ENCODE assay signal across 2 cellular contexts in the genomic region with DNA sequence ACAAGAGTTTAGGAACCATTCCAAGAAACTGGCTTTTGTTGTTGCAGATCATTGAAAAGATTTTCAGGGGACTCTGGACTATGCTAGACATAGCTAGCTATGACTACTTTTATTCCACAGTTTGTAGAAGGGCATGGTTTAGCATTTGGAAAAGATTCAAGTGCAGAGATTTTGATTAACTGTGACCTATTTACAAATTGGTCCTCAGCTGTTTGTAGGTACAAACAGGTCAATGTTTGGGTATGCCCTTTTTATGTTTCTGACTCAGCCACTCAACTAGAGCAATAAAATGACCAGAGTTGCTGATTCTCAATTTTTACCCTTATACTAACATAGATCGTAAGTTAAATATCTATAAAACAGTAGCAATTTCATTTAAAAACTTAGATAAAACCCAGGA.
TF ChIP-seq lines count a peak whose summit lies in the region.

No MANE protein-coding gene starts in this region.

TF ChIP-seq in A549, 52 proteins besides CTCF, POLR2A, EP300 and RAD21:
- TF ChIP-seq NFE2L2 (conservative IDR thresholded peaks at IDR 0.05; ENCODE audit: low read length) (no peak), CBX8 (IDR thresholded peaks at IDR 0.05) (no peak), TP53 (CRISPR knock-in tag; IDR thresholded peaks at IDR 0.05) (no peak), CHD4 (IDR thresholded peaks at IDR 0.05; ENCODE audit: borderline replicate concordance) (no peak), CBX2 (IDR thresholded peaks at IDR 0.05; ENCODE audit: borderline replicate concordance, low read depth) (no peak), ZFP36 (IDR thresholded peaks at IDR 0.05; ENCODE audit: borderline replicate concordance, partially characterized antibody) (no peak), GATA3 (IDR thresholded peaks at IDR 0.05; ENCODE audit: borderline replicate concordance) (no peak), NPAS2 (CRISPR knock-in tag; IDR thresholded peaks at IDR 0.05; ENCODE audit: borderline replicate concordance) (no peak), CHD2 (IDR thresholded peaks at IDR 0.05; ENCODE audit: low read length, partially characterized antibody) (no peak), RFX5 (IDR thresholded peaks at IDR 0.05) (no peak), MYC (IDR thresholded peaks at IDR 0.05; ENCODE audit: borderline replicate concordance, low read length) (no peak), KDM1A (IDR thresholded peaks at IDR 0.05; ENCODE audit: low read depth) (no peak), FOSB (CRISPR knock-in tag; IDR thresholded peaks at IDR 0.05) (no peak), RCOR1 (IDR thresholded peaks at IDR 0.05; ENCODE audit: low read depth, low read length) (no peak), EHMT2 (IDR thresholded peaks at IDR 0.05; ENCODE audit: low read depth) (no peak), BHLHE40 (IDR thresholded peaks at IDR 0.05; ENCODE audit: low read depth, low read length) (no peak)
- TF ChIP-seq, protein P1, sequence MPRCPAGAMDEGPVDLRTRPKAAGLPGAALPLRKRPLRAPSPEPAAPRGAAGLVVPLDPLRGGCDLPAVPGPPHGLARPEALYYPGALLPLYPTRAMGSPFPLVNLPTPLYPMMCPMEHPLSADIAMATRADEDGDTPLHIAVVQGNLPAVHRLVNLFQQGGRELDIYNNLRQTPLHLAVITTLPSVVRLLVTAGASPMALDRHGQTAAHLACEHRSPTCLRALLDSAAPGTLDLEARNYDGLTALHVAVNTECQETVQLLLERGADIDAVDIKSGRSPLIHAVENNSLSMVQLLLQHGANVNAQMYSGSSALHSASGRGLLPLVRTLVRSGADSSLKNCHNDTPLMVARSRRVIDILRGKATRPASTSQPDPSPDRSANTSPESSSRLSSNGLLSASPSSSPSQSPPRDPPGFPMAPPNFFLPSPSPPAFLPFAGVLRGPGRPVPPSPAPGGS (IDR thresholded peaks at IDR 0.05) = no peak
- TF ChIP-seq, protein P2, sequence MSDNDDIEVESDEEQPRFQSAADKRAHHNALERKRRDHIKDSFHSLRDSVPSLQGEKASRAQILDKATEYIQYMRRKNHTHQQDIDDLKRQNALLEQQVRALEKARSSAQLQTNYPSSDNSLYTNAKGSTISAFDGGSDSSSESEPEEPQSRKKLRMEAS (IDR thresholded peaks at IDR 0.05) = no peak
- TF ChIP-seq, protein P3, sequence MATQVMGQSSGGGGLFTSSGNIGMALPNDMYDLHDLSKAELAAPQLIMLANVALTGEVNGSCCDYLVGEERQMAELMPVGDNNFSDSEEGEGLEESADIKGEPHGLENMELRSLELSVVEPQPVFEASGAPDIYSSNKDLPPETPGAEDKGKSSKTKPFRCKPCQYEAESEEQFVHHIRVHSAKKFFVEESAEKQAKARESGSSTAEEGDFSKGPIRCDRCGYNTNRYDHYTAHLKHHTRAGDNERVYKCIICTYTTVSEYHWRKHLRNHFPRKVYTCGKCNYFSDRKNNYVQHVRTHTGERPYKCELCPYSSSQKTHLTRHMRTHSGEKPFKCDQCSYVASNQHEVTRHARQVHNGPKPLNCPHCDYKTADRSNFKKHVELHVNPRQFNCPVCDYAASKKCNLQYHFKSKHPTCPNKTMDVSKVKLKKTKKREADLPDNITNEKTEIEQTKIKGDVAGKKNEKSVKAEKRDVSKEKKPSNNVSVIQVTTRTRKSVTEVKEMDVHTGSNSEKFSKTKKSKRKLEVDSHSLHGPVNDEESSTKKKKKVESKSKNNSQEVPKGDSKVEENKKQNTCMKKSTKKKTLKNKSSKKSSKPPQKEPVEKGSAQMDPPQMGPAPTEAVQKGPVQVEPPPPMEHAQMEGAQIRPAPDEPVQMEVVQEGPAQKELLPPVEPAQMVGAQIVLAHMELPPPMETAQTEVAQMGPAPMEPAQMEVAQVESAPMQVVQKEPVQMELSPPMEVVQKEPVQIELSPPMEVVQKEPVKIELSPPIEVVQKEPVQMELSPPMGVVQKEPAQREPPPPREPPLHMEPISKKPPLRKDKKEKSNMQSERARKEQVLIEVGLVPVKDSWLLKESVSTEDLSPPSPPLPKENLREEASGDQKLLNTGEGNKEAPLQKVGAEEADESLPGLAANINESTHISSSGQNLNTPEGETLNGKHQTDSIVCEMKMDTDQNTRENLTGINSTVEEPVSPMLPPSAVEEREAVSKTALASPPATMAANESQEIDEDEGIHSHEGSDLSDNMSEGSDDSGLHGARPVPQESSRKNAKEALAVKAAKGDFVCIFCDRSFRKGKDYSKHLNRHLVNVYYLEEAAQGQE (IDR thresholded peaks at IDR 0.05) = no peak

TF ChIP-seq in IMR-90, 13 proteins besides CTCF, POLR2A, EP300 and RAD21:
- TF ChIP-seq NFE2L2 (IDR thresholded peaks at IDR 0.05; ENCODE audit: low read depth, low read length) = no peak
- TF ChIP-seq BHLHE40 (IDR thresholded peaks at IDR 0.05; ENCODE audit: low read depth, low read length) = no peak
- no peak for TF ChIP-seq MAFK (IDR thresholded peaks at IDR 0.05; ENCODE audit: low read depth, low read length)
- TF ChIP-seq, protein P4, sequence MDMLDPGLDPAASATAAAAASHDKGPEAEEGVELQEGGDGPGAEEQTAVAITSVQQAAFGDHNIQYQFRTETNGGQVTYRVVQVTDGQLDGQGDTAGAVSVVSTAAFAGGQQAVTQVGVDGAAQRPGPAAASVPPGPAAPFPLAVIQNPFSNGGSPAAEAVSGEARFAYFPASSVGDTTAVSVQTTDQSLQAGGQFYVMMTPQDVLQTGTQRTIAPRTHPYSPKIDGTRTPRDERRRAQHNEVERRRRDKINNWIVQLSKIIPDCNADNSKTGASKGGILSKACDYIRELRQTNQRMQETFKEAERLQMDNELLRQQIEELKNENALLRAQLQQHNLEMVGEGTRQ (IDR thresholded peaks at IDR 0.05; ENCODE audit: low read depth, low read length) = no peak
- TF ChIP-seq, protein P5, sequence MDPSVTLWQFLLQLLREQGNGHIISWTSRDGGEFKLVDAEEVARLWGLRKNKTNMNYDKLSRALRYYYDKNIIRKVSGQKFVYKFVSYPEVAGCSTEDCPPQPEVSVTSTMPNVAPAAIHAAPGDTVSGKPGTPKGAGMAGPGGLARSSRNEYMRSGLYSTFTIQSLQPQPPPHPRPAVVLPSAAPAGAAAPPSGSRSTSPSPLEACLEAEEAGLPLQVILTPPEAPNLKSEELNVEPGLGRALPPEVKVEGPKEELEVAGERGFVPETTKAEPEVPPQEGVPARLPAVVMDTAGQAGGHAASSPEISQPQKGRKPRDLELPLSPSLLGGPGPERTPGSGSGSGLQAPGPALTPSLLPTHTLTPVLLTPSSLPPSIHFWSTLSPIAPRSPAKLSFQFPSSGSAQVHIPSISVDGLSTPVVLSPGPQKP (IDR thresholded peaks at IDR 0.05; ENCODE audit: borderline replicate concordance, low read depth, low read length) = no peak
- TF ChIP-seq SMC3 (IDR thresholded peaks at IDR 0.05; ENCODE audit: low read depth, low read length) = no peak
- no peak for TF ChIP-seq MXI1 (IDR thresholded peaks at IDR 0.05; ENCODE audit: borderline replicate concordance, low read depth, low read length)
- TF ChIP-seq RFX5 (IDR thresholded peaks at IDR 0.05; ENCODE audit: low read depth, low read length) = no peak
- no peak for TF ChIP-seq RCOR1 (IDR thresholded peaks at IDR 0.05; ENCODE audit: insufficient replicate concordance, low read length)
- no peak for TF ChIP-seq MAZ (IDR thresholded peaks at IDR 0.05; ENCODE audit: borderline replicate concordance, low read depth, low read length)
- no peak for TF ChIP-seq CEBPB (IDR thresholded peaks at IDR 0.05; ENCODE audit: low read depth, low read length)
- TF ChIP-seq FOS (IDR thresholded peaks at IDR 0.05; ENCODE audit: low read depth, low read length) = no peak
- TF ChIP-seq CHD1 (IDR thresholded peaks at IDR 0.05; ENCODE audit: low read depth, low read length) = no peak
